Comparison of ENCODE assay signal across 23 cellular contexts in genomic region chr11:47889714-47890441, GRCh38. TPM values are rescaled to one million over a fixed set of nuclear protein-coding genes. Genes with fewer than 3 reads are reported as not detected.
DNase-seq lines count a peak whose midpoint lies in the region; ATAC-seq and TF ChIP-seq lines count a peak whose summit lies in the region.
"Had no signal": no experiment of that assay in that cellular context is flagged by ENCODE, and none has a peak within 500 bp of the region (broad histone marks: within the 10 kb centered on the region; RNA-seq: fewer than 3 reads in every experiment).

No MANE protein-coding gene starts in this region.

- H4K20me1 ChIP-seq in DND-41 (ENCODE audit: insufficient read depth, low read length) = no peaks in the 10 kb centered on the region

- no peaks in the 10 kb centered on the region for H3K79me2 ChIP-seq in DND-41 (ENCODE audit: insufficient read depth, low read length)
- H3K79me2 ChIP-seq: hepatocyte had no signal

- no peaks in the 10 kb centered on the region for H3K9me3 ChIP-seq in CD4-positive, CD25-positive, alpha-beta regulatory T cell (ENCODE audit: control insufficient read depth in 2 of 2, low read length in 2 of 2)
- no peaks in the 10 kb centered on the region for H3K9me3 ChIP-seq in DND-41 (ENCODE audit: insufficient read depth, low read length, severe bottlenecking)
- H3K9me3 ChIP-seq in naive thymus-derived CD4-positive, alpha-beta T cell (ENCODE audit: control insufficient read depth in 2 of 3, low read length in 3 of 3) = no peaks in the 10 kb centered on the region
- H3K9me3 ChIP-seq: HAP-1, testis, vagina had no signal

- CTCF ChIA-PET in naive thymus-derived CD4-positive, alpha-beta T cell (lab: Charles Lee) = interaction anchor here (0.6 to 1.0 kb wide), 3 partner anchors 21 to 93 kb away, joined by 3 read pairs; no protein-coding TSS in a partner anchor

- POLR2A ChIA-PET in naive thymus-derived CD4-positive, alpha-beta T cell (lab: Charles Lee) = interaction anchor here (1.2 to 1.5 kb wide), 3 partner anchors 18 to 45 kb away, joined by 4 read pairs; no protein-coding TSS in a partner anchor

- no peaks in the 10 kb centered on the region for H3K36me3 ChIP-seq in CD4-positive, CD25-positive, alpha-beta regulatory T cell (ENCODE audit: control insufficient read depth, insufficient read depth, low read length)
- H3K36me3 ChIP-seq in DND-41 (ENCODE audit: insufficient read depth, low read length) = no peaks in the 10 kb centered on the region
- H3K36me3 ChIP-seq in naive thymus-derived CD4-positive, alpha-beta T cell (ENCODE audit: control insufficient read depth in 2 of 3, insufficient read depth in 3 of 3, low read length in 3 of 3) = no peaks in the 10 kb centered on the region
- H3K36me3 ChIP-seq: HAP-1, neural progenitor cell, vagina had no signal

- H3K27me3 Mint-ChIP-seq in CD4-positive, CD25-positive, alpha-beta regulatory T cell = peaks cover 19% of the 10 kb centered on the region
- H3K27me3 Mint-ChIP-seq in activated T-helper 17 cell treated with anti-CD3 and anti-CD28 coated beads, Interleukin-2, amount 50 U/mL, for 72 hours = no peaks in the 10 kb centered on the region
- peaks cover 0 to 12% (median 0%) of the 10 kb centered on the region in 5 donors for H3K27me3 Mint-ChIP-seq in naive thymus-derived CD4-positive, alpha-beta T cell
- H3K27me3 Mint-ChIP-seq: activated naive CD4-positive, alpha-beta T cell treated with anti-CD3 and anti-CD28 coated beads, Interleukin-2, amount 50 U/mL, for 24 hours; activated T-cell treated with anti-CD3 and anti-CD28 coated beads, Interleukin-2, amount 50 U/mL, for 24 hours; central memory CD8-positive, alpha-beta T cell had no signal

- H2AFZ ChIP-seq in DND-41 (ENCODE audit: low read depth, low read length) = no peak overlapping the region
- H2AFZ ChIP-seq: hepatocyte, neural progenitor cell had no signal

- peak overlapping the region in 1 of 4 donors; percentile 8 for H3K4me3 Mint-ChIP-seq in CD4-positive, CD25-positive, alpha-beta regulatory T cell
- H3K4me3 Mint-ChIP-seq in activated T-helper 17 cell treated with anti-CD3 and anti-CD28 coated beads, Interleukin-2, amount 50 U/mL, for 72 hours = peak overlapping the region; percentile 16
- peak overlapping the region in 9 of 10 donors; percentile 16 to 74 (median 56) for H3K4me3 Mint-ChIP-seq in naive thymus-derived CD4-positive, alpha-beta T cell
- H3K4me3 Mint-ChIP-seq: activated naive CD4-positive, alpha-beta T cell treated with anti-CD3 and anti-CD28 coated beads, Interleukin-2, amount 50 U/mL, for 24 hours; activated T-cell treated with anti-CD3 and anti-CD28 coated beads, Interleukin-2, amount 50 U/mL, for 24 hours; central memory CD8-positive, alpha-beta T cell; neural progenitor cell; stimulated activated effector memory CD8-positive, alpha-beta T cell treated with anti-CD3 and anti-CD28 coated beads, Interleukin-12 subunit alpha, Interleukin-12 subunit beta, amount 100 ng/mL, for 72 hours had no signal

- H3K27ac Mint-ChIP-seq in CD4-positive, CD25-positive, alpha-beta regulatory T cell = peak overlapping the region; percentile 2 to 16 (median 12)
- H3K27ac Mint-ChIP-seq in activated T-helper 17 cell treated with anti-CD3 and anti-CD28 coated beads, Interleukin-2, amount 50 U/mL, for 72 hours = no peak overlapping the region
- peak overlapping the region in 8 of 9 donors; percentile 16 to 74 (median 46) for H3K27ac Mint-ChIP-seq in naive thymus-derived CD4-positive, alpha-beta T cell
- H3K27ac Mint-ChIP-seq: activated naive CD4-positive, alpha-beta T cell treated with anti-CD3 and anti-CD28 coated beads, Interleukin-2, amount 50 U/mL, for 24 hours; activated T-cell treated with anti-CD3 and anti-CD28 coated beads, Interleukin-2, amount 50 U/mL, for 24 hours; neural progenitor cell; progenitor cell of endocrine pancreas; stimulated activated effector memory CD8-positive, alpha-beta T cell treated with anti-CD3 and anti-CD28 coated beads, Interleukin-12 subunit alpha, Interleukin-12 subunit beta, amount 100 ng/mL, for 72 hours had no signal

- H3K4me2 ChIP-seq in DND-41 (ENCODE audit: insufficient read depth, low read length) = no peak overlapping the region
- H3K4me2 ChIP-seq: hepatocyte, neural progenitor cell had no signal

- no peak overlapping the region for H3K27ac ChIP-seq in CD4-positive, CD25-positive, alpha-beta regulatory T cell (ENCODE audit: insufficient read depth, low read length, poor library complexity, severe bottlenecking)
- no peak overlapping the region for H3K27ac ChIP-seq in DND-41 (ENCODE audit: low read length)
- H3K27ac ChIP-seq in naive thymus-derived CD4-positive, alpha-beta T cell (ENCODE audit: low read depth, low read length) = no peak overlapping the region
- H3K27ac ChIP-seq: hepatocyte, neural progenitor cell, testis, vagina had no signal

- DNase-seq in CD4-positive, CD25-positive, alpha-beta regulatory T cell = peak in 1 of 3 donors; percentile 50
- peak; percentile 35 for DNase-seq in DND-41
- DNase-seq in naive thymus-derived CD4-positive, alpha-beta T cell = peak in 6 of 9 donors; percentile 17 to 52 (median 38)
- no peak for DNase-seq in left colon
- DNase-seq in T1000 (lab: John Stamatoyannopoulos, UW) = no peak
- DNase-seq in NOMO-1 treated with dmso at 0.1 percent for 144 hours (lab: John Stamatoyannopoulos, UW; ENCODE audit: unreplicated experiment) = no peak
- DNase-seq: activated T-cell treated with anti-CD3 and anti-CD28 coated beads, Interleukin-2, amount 50 U/mL, for 24 hours; anterior cingulate cortex; COR-L47; mucosa of descending colon; NCI-H146; NCI-H2171; NCI-H526; testis had no signal

- no peak overlapping the region for H3K9ac ChIP-seq in DND-41 (ENCODE audit: low read depth, low read length)
- H3K9ac ChIP-seq: neural progenitor cell had no signal

- peaks cover 18% of the 10 kb centered on the region for H3K4me1 ChIP-seq in CD4-positive, CD25-positive, alpha-beta regulatory T cell (ENCODE audit: control insufficient read depth, insufficient read depth, low read length, poor library complexity, severe bottlenecking)
- peaks cover 9% of the 10 kb centered on the region for H3K4me1 ChIP-seq in DND-41 (ENCODE audit: insufficient read depth, low read length)
- H3K4me1 ChIP-seq in naive thymus-derived CD4-positive, alpha-beta T cell (ENCODE audit: control insufficient read depth in 2 of 2, insufficient read depth in 2 of 2, low read length in 2 of 2) = peaks cover 6 to 51% of the 10 kb centered on the region in 2 donors
- H3K4me1 ChIP-seq: HAP-1, neural progenitor cell, vagina had no signal

- H3K4me3 ChIP-seq in CD4-positive, CD25-positive, alpha-beta regulatory T cell (ENCODE audit: low read depth, low read length) = no peak overlapping the region
- H3K4me3 ChIP-seq in DND-41 (ENCODE audit: low read depth in 1 of 2, low read length in 2 of 2) = no peak overlapping the region
- H3K4me3 ChIP-seq in naive thymus-derived CD4-positive, alpha-beta T cell (ENCODE audit: low read length) = no peak overlapping the region
- H3K4me3 ChIP-seq: HAP-1, hepatocyte, mucosa of descending colon, neural progenitor cell, testis, vagina had no signal

- peaks cover 12 to 47% (median 27%) of the 10 kb centered on the region in 4 donors for H3K4me1 Mint-ChIP-seq in CD4-positive, CD25-positive, alpha-beta regulatory T cell
- H3K4me1 Mint-ChIP-seq in activated T-helper 17 cell treated with anti-CD3 and anti-CD28 coated beads, Interleukin-2, amount 50 U/mL, for 72 hours = peaks cover 21% of the 10 kb centered on the region
- peaks cover 15 to 56% (median 48%) of the 10 kb centered on the region in 7 donors for H3K4me1 Mint-ChIP-seq in naive thymus-derived CD4-positive, alpha-beta T cell
- H3K4me1 Mint-ChIP-seq: neural progenitor cell had no signal

- ATAC-seq in CD4-positive, CD25-positive, alpha-beta regulatory T cell (ENCODE audit: low read depth in 2 of 2) = peak in 1 of 2 donors; percentile 17
- ATAC-seq in DND-41 (ENCODE audit: insufficient read depth, low read depth) (peak; percentile 86), left colon (no peak)
- ATAC-seq in activated T-helper 17 cell treated with anti-CD3 and anti-CD28 coated beads, Interleukin-2, amount 50 U/mL, for 72 hours (replicated peaks) = peak; percentile 69
- ATAC-seq in naive thymus-derived CD4-positive, alpha-beta T cell = peak; percentile 54
- ATAC-seq: mucosa of descending colon; stimulated activated effector memory CD8-positive, alpha-beta T cell treated with anti-CD3 and anti-CD28 coated beads, Interleukin-12 subunit alpha, Interleukin-12 subunit beta, amount 100 ng/mL, for 72 hours had no signal

- TF ChIP-seq CTCF in DND-41 (IDR thresholded peaks at IDR 0.05; ENCODE audit: borderline replicate concordance, extremely low read depth, low read length, poor library complexity, severe bottlenecking) = no peak

- no peaks in the 10 kb centered on the region for H3K27me3 ChIP-seq in CD4-positive, CD25-positive, alpha-beta regulatory T cell (ENCODE audit: control insufficient read depth, insufficient read depth, low read length)
- H3K27me3 ChIP-seq in DND-41 (ENCODE audit: insufficient read depth, low read length, poor library complexity) = no peaks in the 10 kb centered on the region
- H3K27me3 ChIP-seq in naive thymus-derived CD4-positive, alpha-beta T cell (ENCODE audit: control insufficient read depth in 2 of 2, insufficient read depth in 2 of 2, low read length in 2 of 2) = no peaks in the 10 kb centered on the region
- H3K27me3 ChIP-seq: hepatocyte, neural progenitor cell, testis, vagina had no signal

- H3K36me3 Mint-ChIP-seq in CD4-positive, CD25-positive, alpha-beta regulatory T cell = no peaks in the 10 kb centered on the region
- no peaks in the 10 kb centered on the region for H3K36me3 Mint-ChIP-seq in activated T-helper 17 cell treated with anti-CD3 and anti-CD28 coated beads, Interleukin-2, amount 50 U/mL, for 72 hours (ENCODE audit: low read depth)
- peaks cover 0 to 2% (median 0%) of the 10 kb centered on the region in 5 donors for H3K36me3 Mint-ChIP-seq in naive thymus-derived CD4-positive, alpha-beta T cell
- H3K36me3 Mint-ChIP-seq: neural progenitor cell; stimulated activated effector memory CD8-positive, alpha-beta T cell treated with anti-CD3 and anti-CD28 coated beads, Interleukin-12 subunit alpha, Interleukin-12 subunit beta, amount 100 ng/mL, for 72 hours had no signal

- intact Hi-C loops in naive thymus-derived CD4-positive, alpha-beta T cell (cut with micrococcal nuclease) = loop anchor here in 1 of 2 donors (5.0 kb wide), 1 partner anchor 32 kb away; no protein-coding TSS in a partner anchor
- intact Hi-C loops in left colon (cut with DNase I, micrococcal nuclease) = no loop called here

- H3K9me3 Mint-ChIP-seq in CD4-positive, CD25-positive, alpha-beta regulatory T cell = peaks cover 0 to 2% (median 0%) of the 10 kb centered on the region in 7 donors
- H3K9me3 Mint-ChIP-seq in activated T-helper 17 cell treated with anti-CD3 and anti-CD28 coated beads, Interleukin-2, amount 50 U/mL, for 72 hours = no peaks in the 10 kb centered on the region
- H3K9me3 Mint-ChIP-seq in naive thymus-derived CD4-positive, alpha-beta T cell = no peaks in the 10 kb centered on the region
- H3K9me3 Mint-ChIP-seq: activated naive CD4-positive, alpha-beta T cell treated with anti-CD3 and anti-CD28 coated beads, Interleukin-2, amount 50 U/mL, for 24 hours; activated T-cell treated with anti-CD3 and anti-CD28 coated beads, Interleukin-2, amount 50 U/mL, for 24 hours; central memory CD8-positive, alpha-beta T cell; stimulated activated effector memory CD8-positive, alpha-beta T cell treated with anti-CD3 and anti-CD28 coated beads, Interleukin-12 subunit alpha, Interleukin-12 subunit beta, amount 100 ng/mL, for 72 hours had no signal

RNA-seq across cellular contexts. Expression of gene NUP160, which starts 41.7 kb away (rescaled TPM):
- 43.0 TPM for total RNA-seq in CD4-positive, CD25-positive, alpha-beta regulatory T cell
- polyA plus RNA-seq in CD4-positive, CD25-positive, alpha-beta regulatory T cell = 10 to 100 TPM; 23.5 to 40.2 (median 24.8) TPM
- 10 to 100 TPM; 61.9 to 77.7 TPM for total RNA-seq in activated T-helper 17 cell treated with anti-CD3 and anti-CD28 coated beads, Interleukin-2, amount 50 U/mL, for 72 hours
- total RNA-seq in naive thymus-derived CD4-positive, alpha-beta T cell = 10 to 100 TPM; 53.9 to 68.0 (median 65.5) TPM
- 10 to 100 TPM; 35.1 to 53.9 TPM for polyA plus RNA-seq in naive thymus-derived CD4-positive, alpha-beta T cell
- 10 to 100 TPM; 17.2 to 23.4 TPM for total RNA-seq in left colon

Comparison
In these comparisons a context has a peak if more than half of its experiments do, and no peak if none do; other contexts are left out.
1. DNase-seq: peak in DND-41 (single experiment) and naive thymus-derived CD4-positive, alpha-beta T cell (6 of 9); none in left colon (0 of 2), T1000 (single experiment) and NOMO-1 treated with dmso at 0.1 percent for 144 hours (single experiment).